21 cellular contexts compared by ENCODE assay signal in genomic region chr17:77656054-77656453, GRCh38.
"Had no signal": no experiment of that assay in that cellular context is flagged by ENCODE, and none has a peak within 500 bp of the region (broad histone marks: within the 10 kb centered on the region; RNA-seq: fewer than 3 reads in every experiment).

No MANE protein-coding gene starts in this region.

- H3K36me3 ChIP-seq: heart left ventricle, left lung, pancreas, right atrium auricular region, right lobe of liver, tibial nerve, vagina had no signal

- H3K4me3 ChIP-seq: heart left ventricle, left lung, mucosa of descending colon, pancreas, psoas muscle, right atrium auricular region, right lobe of liver, skin epidermis, tibial nerve, vagina had no signal

- H3K27me3 ChIP-seq: pancreas, right atrium auricular region, right lobe of liver, vagina had no signal

- H3K4me1 ChIP-seq: heart left ventricle, left lung, pancreas, psoas muscle, right atrium auricular region, right lobe of liver, tibial nerve, vagina had no signal

- H3K27ac ChIP-seq: heart left ventricle, left lung, pancreas, psoas muscle, right atrium auricular region, right lobe of liver, skin epidermis, tibial nerve, vagina had no signal

- DNase-seq: heart left ventricle; hypothalamus; immature natural killer cell; kidney; left colon; midbrain; mucosa of descending colon; naive thymus-derived CD4-positive, alpha-beta T cell; nucleus accumbens; pancreas; psoas muscle; right lobe of liver; stimulated activated CD4-positive, alpha-beta T cell treated with anti-CD3 and anti-CD28 coated beads, Interleukin-4, amount 100 ng/mL, for 24 hours; stimulated activated naive CD4-positive, alpha-beta T cell; stimulated activated naive CD8-positive, alpha-beta T cell treated with anti-CD3 and anti-CD28 coated beads, Interleukin-15, amount 100 ng/mL, for 72 hours had no signal

- H3K9me3 ChIP-seq: left lung, mucosa of descending colon, pancreas, right lobe of liver, vagina had no signal

- FAIRE-seq: islet of Langerhans, kidney, pancreas had no signal
